ENCODE assay signal across 28 cellular contexts in genomic region chr3:17557749-17558463, GRCh38.
"Had no signal": no experiment of that assay in that cellular context is flagged by ENCODE, and none has a peak within 500 bp of the region (broad histone marks: within the 10 kb centered on the region; RNA-seq: fewer than 3 reads in every experiment).

No MANE protein-coding gene starts in this region.

- H3K4me2 ChIP-seq: hepatocyte had no signal

- H3K9me3 Mint-ChIP-seq: mesothelial cell of epicardium; naive B cell; natural killer cell treated with Interleukin-12 subunit alpha and Interleukin-12 subunit beta and Interleukin-15 and Interleukin-18, amount 100 ng/mL, for 72 hours; neural crest cell had no signal

- H3K9me3 ChIP-seq: gastroesophageal sphincter, mucosa of descending colon, neutrophil, right lobe of liver, suprapubic skin, transverse colon, upper lobe of right lung, uterus had no signal

- H3K4me3 ChIP-seq: dorsolateral prefrontal cortex, gastroesophageal sphincter, heart left ventricle, hepatocyte, mucosa of descending colon, right lobe of liver, suprapubic skin, transverse colon, upper lobe of right lung, uterus had no signal

- ATAC-seq: esophagus mucosa, gastroesophageal sphincter, heart left ventricle, left lobe of liver, mucosa of descending colon, upper lobe of right lung had no signal

- H3K36me3 ChIP-seq: heart left ventricle, neutrophil, right lobe of liver, suprapubic skin, transverse colon, upper lobe of right lung, uterus had no signal

- H3K27me3 ChIP-seq: dorsolateral prefrontal cortex, gastroesophageal sphincter, heart left ventricle, hepatocyte, neutrophil, right lobe of liver, suprapubic skin, transverse colon, upper lobe of right lung, uterus had no signal

- H3K79me2 ChIP-seq: hepatocyte, parathyroid adenoma had no signal

- H3K36me3 Mint-ChIP-seq: natural killer cell treated with Interleukin-12 subunit alpha and Interleukin-12 subunit beta and Interleukin-15 and Interleukin-18, amount 100 ng/mL, for 72 hours had no signal

- H3K9ac ChIP-seq: parathyroid adenoma had no signal

- DNase-seq: dorsolateral prefrontal cortex; effector CD4-positive, alpha-beta T cell; foreskin fibroblast; heart left ventricle; kidney; mesenchymal stem cell; mucosa of descending colon; naive B cell; right lobe of liver; small intestine; stimulated activated CD4-positive, alpha-beta T cell treated with anti-CD3 and anti-CD28 coated beads, Interleukin-15, amount 100 ng/mL, for 24 hours; stimulated activated CD4-positive, alpha-beta T cell treated with anti-CD3 and anti-CD28 coated beads, Interleukin-2, amount 100 ng/mL, for 48 hours; stimulated activated naive CD4-positive, alpha-beta T cell treated with Interleukin-2 at 50 U/mL for 16 hours; transverse colon; upper lobe of right lung; uterus had no signal

- FAIRE-seq: kidney, small intestine had no signal

- H2AFZ ChIP-seq: hepatocyte, parathyroid adenoma had no signal

- H3K27ac Mint-ChIP-seq: mesothelial cell of epicardium; naive B cell; natural killer cell treated with Interleukin-12 subunit alpha and Interleukin-12 subunit beta and Interleukin-15 and Interleukin-18, amount 100 ng/mL, for 72 hours; progenitor cell of endocrine pancreas had no signal

- H3K4me1 ChIP-seq: gastroesophageal sphincter, right lobe of liver, suprapubic skin, upper lobe of right lung, uterus had no signal

- H3K27ac ChIP-seq: dorsolateral prefrontal cortex, epithelial cell of prostate, gastroesophageal sphincter, heart left ventricle, hepatocyte, neutrophil, parathyroid adenoma, right lobe of liver, suprapubic skin, transverse colon, upper lobe of right lung, uterus had no signal
